33 cellular contexts compared by ENCODE assay signal in the genomic region with DNA sequence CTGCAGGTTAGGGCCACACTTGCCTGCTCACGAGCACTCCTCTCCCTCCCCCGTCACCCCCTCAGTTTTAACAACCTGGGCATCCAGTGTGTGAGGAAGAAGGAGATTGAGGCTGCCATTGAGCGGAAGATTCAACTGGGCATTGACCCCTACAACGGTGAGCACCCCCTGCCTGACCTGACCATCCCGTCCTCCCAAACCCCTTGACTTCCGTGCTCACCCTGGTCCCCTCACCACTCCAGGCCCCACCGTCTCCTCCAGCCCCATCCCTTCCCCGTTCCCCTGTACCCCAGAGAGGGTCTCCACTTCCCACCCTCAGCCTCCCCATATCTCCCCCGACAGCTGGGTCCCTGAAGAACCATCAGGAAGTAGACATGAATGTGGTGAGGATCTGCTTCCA.
"Had no signal": no experiment of that assay in that cellular context is flagged by ENCODE, and none has a peak within 500 bp of the region (broad histone marks: within the 10 kb centered on the region; RNA-seq: fewer than 3 reads in every experiment).

No MANE protein-coding gene starts in this region.

- H3K9me3 ChIP-seq: adrenal gland, body of pancreas, colonic mucosa had no signal

- H3K27me3 ChIP-seq: adrenal gland, body of pancreas, colonic mucosa had no signal

- H3K9me3 Mint-ChIP-seq: activated CD4-positive, alpha-beta memory T cell treated with anti-CD3 and anti-CD28 coated beads for 36 hours; activated CD4-positive, alpha-beta T cell treated with anti-CD3 and anti-CD28 coated beads, Interleukin-2, amount 10 ng/mL, durations not matched to agents 24 days and 14 days; activated naive CD4-positive, alpha-beta T cell treated with anti-CD3 and anti-CD28 coated beads for 36 hours; activated naive CD4-positive, alpha-beta T cell treated with anti-CD3 and anti-CD28 coated beads, Interleukin-2, amount 50 U/mL, for 24 hours; activated naive CD8-positive, alpha-beta T cell treated with anti-CD3 and anti-CD28 coated beads for 36 hours; activated naive CD8-positive, alpha-beta T cell treated with anti-CD3 and anti-CD28 coated beads, Interleukin-2, amount 50 U/mL, for 24 hours; activated T-helper 1 cell treated with anti-CD3 and anti-CD28 coated beads, Interleukin-12 subunit alpha, Interleukin-12 subunit beta, Interleukin-2, Interleukin-4 antibody, amounts not matched to agents 30 ng/mL and 10 ng/mL and 1 ng/mL, durations not matched to agents 14 hours and 24 hours and 36 hours; activated T-helper 2 cell treated with anti-CD3 and anti-CD28 coated beads, Interferon-gamma antibody, Interleukin-2, Interleukin-4, amounts not matched to agents 10 μg/mL and 5 μg/mL and 100 μg/mL, durations not matched to agents 14 hours and 24 hours and 36 hours had no signal

- H3K27ac Mint-ChIP-seq: activated CD4-positive, alpha-beta memory T cell treated with anti-CD3 and anti-CD28 coated beads for 36 hours; activated CD4-positive, alpha-beta T cell treated with anti-CD3 and anti-CD28 coated beads for 36 hours; activated CD4-positive, alpha-beta T cell treated with anti-CD3 and anti-CD28 coated beads, Interleukin-2, amount 10 ng/mL, durations not matched to agents 24 days and 14 days; activated CD8-positive, alpha-beta memory T cell treated with anti-CD3 and anti-CD28 coated beads, Interleukin-2, amount 10 ng/mL, durations not matched to agents 7 days and 5 days; activated CD8-positive, alpha-beta T cell treated with anti-CD3 and anti-CD28 coated beads, Interleukin-2, amount 10 ng/mL, durations not matched to agents 7 days and 5 days; activated naive CD4-positive, alpha-beta T cell treated with anti-CD3 and anti-CD28 coated beads for 36 hours; activated naive CD4-positive, alpha-beta T cell treated with anti-CD3 and anti-CD28 coated beads, Interleukin-2, amount 50 U/mL, for 24 hours; activated naive CD8-positive, alpha-beta T cell treated with anti-CD3 and anti-CD28 coated beads for 36 hours; activated naive CD8-positive, alpha-beta T cell treated with anti-CD3 and anti-CD28 coated beads, Interleukin-2, amount 50 U/mL, for 24 hours; activated T-helper 1 cell treated with anti-CD3 and anti-CD28 coated beads, Interleukin-12 subunit alpha, Interleukin-12 subunit beta, Interleukin-2, Interleukin-4 antibody, amounts not matched to agents 30 ng/mL and 10 ng/mL and 1 ng/mL, durations not matched to agents 14 hours and 24 hours and 36 hours; activated T-helper 2 cell treated with anti-CD3 and anti-CD28 coated beads, Interferon-gamma antibody, Interleukin-2, Interleukin-4, amounts not matched to agents 10 μg/mL and 5 μg/mL and 100 μg/mL, durations not matched to agents 14 hours and 24 hours and 36 hours had no signal

- H3K27ac ChIP-seq: adrenal gland, body of pancreas, colonic mucosa, epithelial cell of prostate had no signal

- H3K4me1 ChIP-seq: adrenal gland, body of pancreas, colonic mucosa had no signal

- H3K4me1 Mint-ChIP-seq: activated CD4-positive, alpha-beta T cell treated with anti-CD3 and anti-CD28 coated beads for 36 hours; activated CD8-positive, alpha-beta memory T cell treated with anti-CD3 and anti-CD28 coated beads, Interleukin-2, amount 10 ng/mL, durations not matched to agents 7 days and 5 days; activated naive CD4-positive, alpha-beta T cell treated with anti-CD3 and anti-CD28 coated beads, Interleukin-2, amount 50 U/mL, for 24 hours; activated naive CD8-positive, alpha-beta T cell treated with anti-CD3 and anti-CD28 coated beads for 36 hours; activated naive CD8-positive, alpha-beta T cell treated with anti-CD3 and anti-CD28 coated beads, Interleukin-2, amount 50 U/mL, for 24 hours had no signal

- H3K27me3 Mint-ChIP-seq: activated CD4-positive, alpha-beta memory T cell treated with anti-CD3 and anti-CD28 coated beads for 36 hours; activated CD4-positive, alpha-beta T cell treated with anti-CD3 and anti-CD28 coated beads for 36 hours; activated CD4-positive, alpha-beta T cell treated with anti-CD3 and anti-CD28 coated beads, Interleukin-2, amount 10 ng/mL, durations not matched to agents 24 days and 14 days; activated CD8-positive, alpha-beta memory T cell treated with anti-CD3 and anti-CD28 coated beads, Interleukin-2, amount 10 ng/mL, durations not matched to agents 7 days and 5 days; activated naive CD4-positive, alpha-beta T cell treated with anti-CD3 and anti-CD28 coated beads, Interleukin-2, amount 50 U/mL, for 24 hours; activated naive CD8-positive, alpha-beta T cell treated with anti-CD3 and anti-CD28 coated beads for 36 hours; activated naive CD8-positive, alpha-beta T cell treated with anti-CD3 and anti-CD28 coated beads, Interleukin-2, amount 50 U/mL, for 24 hours had no signal

- ATAC-seq: activated CD4-positive, alpha-beta T cell treated with anti-CD3 and anti-CD28 coated beads for 36 hours; activated CD8-positive, alpha-beta memory T cell treated with anti-CD3 and anti-CD28 coated beads, Interleukin-2, amount 10 ng/mL, durations not matched to agents 7 days and 5 days; activated CD8-positive, alpha-beta T cell treated with anti-CD3 and anti-CD28 coated beads, Interleukin-2, amount 10 ng/mL, durations not matched to agents 7 days and 5 days; activated naive CD8-positive, alpha-beta T cell treated with anti-CD3 and anti-CD28 coated beads, Interleukin-2, amount 50 U/mL, for 24 hours; body of pancreas had no signal

- FAIRE-seq: endometrium, endothelial cell of umbilical vein, frontal cortex had no signal

- H3K4me3 Mint-ChIP-seq: activated CD4-positive, alpha-beta memory T cell treated with anti-CD3 and anti-CD28 coated beads for 36 hours; activated CD4-positive, alpha-beta T cell treated with anti-CD3 and anti-CD28 coated beads for 36 hours; activated CD4-positive, alpha-beta T cell treated with anti-CD3 and anti-CD28 coated beads, Interleukin-2, amount 10 ng/mL, durations not matched to agents 24 days and 14 days; activated CD8-positive, alpha-beta memory T cell treated with anti-CD3 and anti-CD28 coated beads, Interleukin-2, amount 10 ng/mL, durations not matched to agents 7 days and 5 days; activated CD8-positive, alpha-beta T cell treated with anti-CD3 and anti-CD28 coated beads, Interleukin-2, amount 10 ng/mL, durations not matched to agents 7 days and 5 days; activated naive CD4-positive, alpha-beta T cell treated with anti-CD3 and anti-CD28 coated beads for 36 hours; activated naive CD4-positive, alpha-beta T cell treated with anti-CD3 and anti-CD28 coated beads, Interleukin-2, amount 50 U/mL, for 24 hours; activated naive CD8-positive, alpha-beta T cell treated with anti-CD3 and anti-CD28 coated beads for 36 hours; activated naive CD8-positive, alpha-beta T cell treated with anti-CD3 and anti-CD28 coated beads, Interleukin-2, amount 50 U/mL, for 24 hours; activated T-helper 1 cell treated with anti-CD3 and anti-CD28 coated beads, Interleukin-12 subunit alpha, Interleukin-12 subunit beta, Interleukin-2, Interleukin-4 antibody, amounts not matched to agents 30 ng/mL and 10 ng/mL and 1 ng/mL, durations not matched to agents 14 hours and 24 hours and 36 hours had no signal

- DNase-seq: activated CD4-positive, alpha-beta memory T cell treated with anti-CD3 and anti-CD28 coated beads for 36 hours; activated CD4-positive, alpha-beta T cell treated with anti-CD3 and anti-CD28 coated beads for 36 hours; activated CD4-positive, alpha-beta T cell treated with anti-CD3 and anti-CD28 coated beads, Interleukin-2, amount 10 ng/mL, durations not matched to agents 24 days and 14 days; activated CD4-positive, CD25-positive, alpha-beta regulatory T cell; activated CD4-positive, CD25-positive, alpha-beta regulatory T cell treated with anti-CD3 and anti-CD28 coated beads, Interleukin-2, amount 50 U/mL, for 72 hours; activated CD8-positive, alpha-beta memory T cell treated with anti-CD3 and anti-CD28 coated beads, Interleukin-2, amount 10 ng/mL, durations not matched to agents 7 days and 5 days; activated CD8-positive, alpha-beta memory T cell treated with anti-CD3 and anti-CD28 coated beads, Interleukin-2, amount 50 U/mL, for 4 hours; activated CD8-positive, alpha-beta T cell treated with anti-CD3 and anti-CD28 coated beads, Interleukin-2, amount 10 ng/mL, durations not matched to agents 7 days and 5 days; activated effector memory CD4-positive, alpha-beta T cell treated with anti-CD3 and anti-CD28 coated beads, Interleukin-2, amount 50 U/mL, for 16 hours; activated naive CD4-positive, alpha-beta T cell treated with anti-CD3 and anti-CD28 coated beads for 36 hours; activated naive CD8-positive, alpha-beta T cell treated with anti-CD3 and anti-CD28 coated beads for 36 hours; activated naive CD8-positive, alpha-beta T cell treated with anti-CD3 and anti-CD28 coated beads, Interleukin-2, amount 50 U/mL, for 24 hours; activated T-cell treated with anti-CD3 and anti-CD28 coated beads, Interleukin-2, amount 50 U/mL, for 1 hour; activated T-cell treated with anti-CD3 and anti-CD28 coated beads, Interleukin-2, amount 50 U/mL, for 48 hours; adrenal gland; amygdala; aorta; body of pancreas; caudate nucleus; cerebellar nuclear complex; colonic mucosa; effector CD8-positive, alpha-beta T cell; foreskin fibroblast; head of caudate nucleus; T-helper 1 cell; T-helper 2 cell had no signal

- H3K4me3 ChIP-seq: adrenal gland, body of pancreas, colonic mucosa had no signal
